ENCODE assay signal across 8 cellular contexts in genomic region chr10:67666416-67667043, GRCh38. TPM values are rescaled to one million over a fixed set of nuclear protein-coding genes. Genes with fewer than 3 reads are reported as not detected.
DNase-seq lines count a peak whose midpoint lies in the region; ATAC-seq and TF ChIP-seq lines count a peak whose summit lies in the region.

No MANE protein-coding gene starts in this region.

- H3K4me3 ChIP-seq in dorsolateral prefrontal cortex: peak overlapping the region in 5 of 59 donors; percentile 2 to 74 (median 67)

- intact Hi-C loops in dorsolateral prefrontal cortex (cut with DNase I) (loop anchor here (5.0 to 10.0 kb wide), 3 partner anchors 96 to 742 kb away; partner anchors contain the start of gene LRRTM3 (in 2 of the 2)), posterior cingulate gyrus (cut with DNase I) (loop anchor here (1.0 kb wide), 1 partner anchor 114 kb away; no protein-coding TSS in a partner anchor)

- TF ChIP-seq CTCF in dorsolateral prefrontal cortex (IDR thresholded peaks at IDR 0.05 in 54 of 56, conservative IDR thresholded peaks at IDR 0.05 in 2 of 56; ENCODE audit: low read depth in 1 of 56, partially characterized antibody in 56 of 56): peak in 55 of 56 donors; percentile 53 to 89 (median 73)

- H3K4me1 Mint-ChIP-seq in naive B cell: no peaks in the 10 kb centered on the region

- peaks cover 0 to 18% (median 14%) of the 10 kb centered on the region in 3 donors for H3K27me3 Mint-ChIP-seq in naive B cell

- no peak overlapping the region for H3K4me3 Mint-ChIP-seq in naive B cell

- H3K27ac ChIP-seq in dorsolateral prefrontal cortex: peak overlapping the region in 58 of 59 donors; percentile 72 to 98 (median 90)

- no peaks in the 10 kb centered on the region for H3K36me3 Mint-ChIP-seq in naive B cell

- peak; percentile 5 to 32 for DNase-seq in NOMO-1 (lab: John Stamatoyannopoulos, UW; ENCODE audit: unreplicated experiment in 2 of 2)
- no peak for DNase-seq in NOMO-1 treated with dmso at 0.1 percent for 144 hours (lab: John Stamatoyannopoulos, UW; ENCODE audit: unreplicated experiment)
- peak; percentile 6 for DNase-seq in NCI-H226
- DNase-seq in dorsolateral prefrontal cortex: no peak
- DNase-seq in naive B cell: peak; percentile 3
- DNase-seq in activated CD4-positive, alpha-beta T cell treated with anti-CD3 and anti-CD28 coated beads for 4 hours: no peak
- no peak for DNase-seq in posterior cingulate gyrus

- H3K27me3 ChIP-seq in dorsolateral prefrontal cortex: no peaks in the 10 kb centered on the region

- H3K27ac Mint-ChIP-seq in naive B cell: peak overlapping the region in 1 of 6 donors; percentile 62

- no peak for ATAC-seq in naive B cell (ENCODE audit: low read depth in 2 of 2)
- no peak for ATAC-seq in HG03045 (IDR thresholded peaks at IDR 0.05; ENCODE audit: unreplicated experiment)

- H3K9me3 Mint-ChIP-seq in naive B cell: peaks cover 0 to 2% (median 0%) of the 10 kb centered on the region in 7 donors

RNA-seq across cellular contexts. Expression of gene CTNNA3, which starts 29.5 kb away (rescaled TPM):
- total RNA-seq in dorsolateral prefrontal cortex: 100 to 1,000 TPM in 38 of 120 experiments, 10 to 100 TPM in 81, 1 to 10 TPM in 1; 6.6 to 278 (median 75.4) TPM
- polyA plus RNA-seq in naive B cell (ENCODE audit: low read depth in 6 of 6): 1 to 10 TPM in 1 of 6 donors, under 1 TPM in 1, not detected in 4; 0.38 to 1.2 TPM

Comparison
In these comparisons a context has a peak if more than half of its experiments do, and no peak if none do; other contexts are left out.
1. DNase-seq: peak in NOMO-1 (2 of 2), NCI-H226 (single experiment) and naive B cell (single experiment); none in NOMO-1 treated with dmso at 0.1 percent for 144 hours (single experiment), dorsolateral prefrontal cortex (0 of 10), activated CD4-positive, alpha-beta T cell treated with anti-CD3 and anti-CD28 coated beads for 4 hours (0 of 2) and posterior cingulate gyrus (0 of 10).